ENCODE assay signal across 13 cellular contexts in the genomic region with DNA sequence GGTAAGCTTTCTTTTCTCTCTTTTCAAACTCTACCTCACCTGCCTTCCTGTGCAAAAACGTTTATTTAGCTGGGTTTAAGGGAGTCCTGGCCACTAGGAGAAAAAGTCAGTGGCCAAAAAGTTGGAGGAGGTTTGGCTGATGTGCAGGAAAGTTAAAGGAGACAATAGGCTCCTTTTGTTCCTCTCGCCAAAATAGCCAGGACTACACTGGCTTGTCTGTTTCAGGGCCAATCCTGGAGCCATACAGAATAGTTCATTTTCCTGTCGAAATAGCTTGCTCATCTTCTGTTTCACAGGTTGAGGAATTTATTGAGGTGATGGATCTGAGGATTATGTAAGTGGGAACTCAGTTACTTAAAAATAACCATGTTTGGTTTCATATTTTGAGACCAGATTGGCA. TPM values are rescaled to one million over a fixed set of nuclear protein-coding genes. Genes with fewer than 3 reads are reported as not detected.
DNase-seq lines count a peak whose midpoint lies in the region; ATAC-seq, FAIRE-seq and TF ChIP-seq lines count a peak whose summit lies in the region.
"Had no signal": no experiment of that assay in that cellular context is flagged by ENCODE, and none has a peak within 500 bp of the region (broad histone marks: within the 10 kb centered on the region; RNA-seq: fewer than 3 reads in every experiment).

No MANE protein-coding gene starts in this region.

- no peaks in the 10 kb centered on the region for H3K36me3 ChIP-seq in iPS-15b (ENCODE audit: control insufficient read depth, insufficient read depth, low read length)
- no peaks in the 10 kb centered on the region for H3K36me3 ChIP-seq in psoas muscle (ENCODE audit: insufficient read depth in 1 of 2, low read depth in 1 of 2)
- H3K36me3 ChIP-seq in HepG2 (replicated peaks in 1 of 2; ENCODE audit: control insufficient read depth in 1 of 2, insufficient read depth in 2 of 2, low read length in 2 of 2), result no peaks in the 10 kb centered on the region
- H3K36me3 ChIP-seq: neutrophil had no signal

- TF ChIP-seq RAD21 in HepG2 (CRISPR knock-in tag; IDR thresholded peaks at IDR 0.05), result no peak

- TF ChIP-seq EP300 in HepG2 (IDR thresholded peaks at IDR 0.05; ENCODE audit: low read depth in 2 of 2, low read length in 2 of 2), result no peak
- TF ChIP-seq EP300 in HepG2 (CRISPR knock-in tag; IDR thresholded peaks at IDR 0.05; ENCODE audit: borderline replicate concordance), result no peak

- H4K20me1 ChIP-seq in HepG2 (ENCODE audit: insufficient read depth, low read length), result no peaks in the 10 kb centered on the region

- H3K9ac ChIP-seq in iPS-15b (ENCODE audit: low read depth, low read length) (peak overlapping the region; percentile 60), HepG2 (ENCODE audit: insufficient read depth, low read depth, low read length) (no peak overlapping the region)

- no peak overlapping the region for H3K27ac Mint-ChIP-seq in HFFc6

- no peak for TF ChIP-seq POLR2A in HepG2 (IDR thresholded peaks at IDR 0.05; ENCODE audit: insufficient read depth in 1 of 2, low read depth in 2 of 2, low read length in 2 of 2)

- POLR2A ChIA-PET in AG04449 (lab: Yijun Ruan, JAX), result no interaction called here
- POLR2A ChIA-PET in HepG2 (lab: Yijun Ruan, JAX), result no interaction called here

- H3K27me3 Mint-ChIP-seq in HFFc6 (ENCODE audit: insufficient read depth), result no peaks in the 10 kb centered on the region

- CTCF ChIA-PET in AG04449 (lab: Yijun Ruan, JAX), result no interaction called here
- CTCF ChIA-PET in HepG2 (lab: Yijun Ruan, JAX; ENCODE audit: low intra/inter-chr PET ratio, low total read pairs), result no interaction called here

- H3K9me3 ChIP-seq in iPS-15b (ENCODE audit: control insufficient read depth, insufficient read depth, low read length) (no peaks in the 10 kb centered on the region), psoas muscle (no peaks in the 10 kb centered on the region), HepG2 (ENCODE audit: low read length) (no peaks in the 10 kb centered on the region)
- H3K9me3 ChIP-seq: neutrophil had no signal

- H3K27me3 ChIP-seq in iPS-15b (ENCODE audit: control insufficient read depth, insufficient read depth, low read length) (no peaks in the 10 kb centered on the region), psoas muscle (ENCODE audit: insufficient read depth in 3 of 3, low read length in 2 of 3) (peaks cover 0 to 15% (median 0%) of the 10 kb centered on the region in 3 donors), HepG2 (ENCODE audit: control insufficient read depth in 1 of 2, insufficient read depth in 2 of 2, low read length in 2 of 2) (no peaks in the 10 kb centered on the region)
- H3K27me3 ChIP-seq: neutrophil had no signal

- no peak for DNase-seq in AG04449 (ENCODE audit: low read depth, low spot score)
- DNase-seq in astrocyte of the spinal cord (ENCODE audit: low read depth, low spot score), result no peak
- no peak for DNase-seq in psoas muscle
- DNase-seq in NCI-H146 treated with DMSO at 0.1 percent for 48 hours (lab: John Stamatoyannopoulos, UW; ENCODE audit: unreplicated experiment), result no peak
- no peak for DNase-seq in HepG2 (ENCODE audit: low spot score)
- DNase-seq in HFFc6, result no peak
- no peak for DNase-seq in DMS79 treated with DMSO at 0.1 percent for 48 hours (lab: John Stamatoyannopoulos, UW)
- DNase-seq: activated T-cell treated with anti-CD3 and anti-CD28 coated beads for 4 hours; central memory CD4-positive, alpha-beta T cell; NCI-H1436 treated with DMSO at 0.1 percent for 48 hours; PC-3 had no signal

- TF ChIP-seq CTCF in AG04449 (IDR thresholded peaks at IDR 0.05; ENCODE audit: insufficient read depth, low read length, missing control alignments) (no peak), astrocyte of the spinal cord (IDR thresholded peaks at IDR 0.05; ENCODE audit: low read depth, low read length) (no peak), psoas muscle (IDR thresholded peaks at IDR 0.05) (no peak), HepG2 (CRISPR knock-in tag; IDR thresholded peaks at IDR 0.05) (no peak), HFFc6 (IDR thresholded peaks at IDR 0.05) (no peak)

- intact Hi-C loops in psoas muscle (cut with DNase I) (no loop called here), HepG2 (cut with micrococcal nuclease; ENCODE audit: unreplicated experiment) (no loop called here)

- H3K4me3 Mint-ChIP-seq in HFFc6, result no peak overlapping the region

- in situ Hi-C loops in astrocyte of the spinal cord (cut with HindIII; ENCODE audit: low sequenced_read_pairs), result no loop called here
- in situ Hi-C loops in HepG2 (cut with HindIII; ENCODE audit: extremely low pct_ligation_motif_present, low pct_unique_long_range_greater_than_20kb), result no loop called here

- no peak overlapping the region for H2AFZ ChIP-seq in HepG2 (ENCODE audit: low read length)

- no peaks in the 10 kb centered on the region for H3K4me1 ChIP-seq in iPS-15b (ENCODE audit: control insufficient read depth, insufficient read depth, low read length)
- H3K4me1 ChIP-seq in psoas muscle, result no peaks in the 10 kb centered on the region
- no peaks in the 10 kb centered on the region for H3K4me1 ChIP-seq in HepG2 (ENCODE audit: insufficient read depth, low read length)

- peak overlapping the region; percentile 58 for H3K4me3 ChIP-seq in AG04449 (ENCODE audit: low read depth, low read length)
- H3K4me3 ChIP-seq in astrocyte of the spinal cord (ENCODE audit: low read depth, low read length), result peak overlapping the region; percentile 8
- H3K4me3 ChIP-seq in iPS-15b (ENCODE audit: low read depth, low read length), result peak overlapping the region; percentile 75
- H3K4me3 ChIP-seq in psoas muscle, result peak overlapping the region; percentile 22
- no peak overlapping the region for H3K4me3 ChIP-seq in HepG2 (replicated peaks in 1 of 3; ENCODE audit: insufficient read depth in 1 of 3, low read depth in 2 of 3, low read length in 3 of 3)

- H3K4me1 Mint-ChIP-seq in HFFc6 (ENCODE audit: low read depth), result no peaks in the 10 kb centered on the region

- H3K9me3 Mint-ChIP-seq in HFFc6, result no peaks in the 10 kb centered on the region

- 12 to 14% (median 12%) methylated on average over 3 of the region's 3 CpGs for WGBS in psoas muscle, 3 donors
- WGBS in HepG2 (ENCODE audit: low lambda C conversion rate), result 7% methylated on average over 3 of the region's 3 CpGs

- H3K4me2 ChIP-seq in HepG2 (ENCODE audit: low read depth, low read length), result no peak overlapping the region

- H3K27ac ChIP-seq in psoas muscle, result no peak overlapping the region
- no peak overlapping the region for H3K27ac ChIP-seq in HepG2 (ENCODE audit: extremely low read length, insufficient read depth, low read length)
- H3K27ac ChIP-seq: neutrophil had no signal

- no peaks in the 10 kb centered on the region for H3K79me2 ChIP-seq in HepG2 (ENCODE audit: insufficient read depth, low read length)

- H3K36me3 Mint-ChIP-seq in HFFc6 (ENCODE audit: low read depth), result no peaks in the 10 kb centered on the region

- BruUV-seq in HepG2 (replicated peaks; lab: Mats Ljungman, UMichigan), result no TSS peak

- no peak for ATAC-seq in psoas muscle
- no peak for ATAC-seq in HepG2
- ATAC-seq: PC-3 had no signal

- FAIRE-seq in HepG2 (lab: Jason Lieb, UNC), result no peak

TF ChIP-seq in HepG2, 621 proteins besides CTCF, POLR2A, EP300 and RAD21 (continues in another document):
- TF ChIP-seq PHF5A (CRISPR knock-in tag; IDR thresholded peaks at IDR 0.05; ENCODE audit: low read depth, unreplicated experiment), result no peak
- TF ChIP-seq ZNF607 (CRISPR knock-in tag; IDR thresholded peaks at IDR 0.05; ENCODE audit: borderline replicate concordance), result no peak
- no peak for TF ChIP-seq ZSCAN9 (CRISPR knock-in tag; IDR thresholded peaks at IDR 0.05; ENCODE audit: borderline replicate concordance)
- TF ChIP-seq, protein P1, sequence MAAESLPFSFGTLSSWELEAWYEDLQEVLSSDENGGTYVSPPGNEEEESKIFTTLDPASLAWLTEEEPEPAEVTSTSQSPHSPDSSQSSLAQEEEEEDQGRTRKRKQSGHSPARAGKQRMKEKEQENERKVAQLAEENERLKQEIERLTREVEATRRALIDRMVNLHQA (CRISPR knock-in tag; IDR thresholded peaks at IDR 0.05), result no peak

RNA-seq across cellular contexts. Expression of a gene that starts 0.4 kb away (rescaled TPM):
- total RNA-seq in psoas muscle (1 to 10 TPM in 1 of 4 donors, under 1 TPM in 3; 0.19 to 1.6 (median 0.49) TPM), HepG2 (2016; rRNA removed; fragmentation: Illumina TruSeq; extraction: Trizol) (not detected in 2 replicates)
- polyA plus RNA-seq in psoas muscle (under 1 TPM; 0.21 to 0.57 (median 0.25) TPM), HepG2 (2011; rRNA removed) (0.03 TPM in 1 of 2 replicates, not detected in the other)
- not detected in 2 replicates for total RNA-seq in HepG2 (2016; cell fraction: cytosol; rRNA removed; fragmentation: Illumina TruSeq; extraction: Trizol; ENCODE audit: low read depth)
- not detected in 2 replicates for total RNA-seq in HepG2 (2016; cell fraction: insoluble cytoplasmic fraction; rRNA removed; fragmentation: Illumina TruSeq; extraction: Trizol)
- not detected in 2 replicates for total RNA-seq in HepG2 (2016; cell fraction: membrane; rRNA removed; fragmentation: Illumina TruSeq; extraction: Trizol)
- not detected in 2 replicates for total RNA-seq in HepG2 (2016; cell fraction: nucleus; rRNA removed; fragmentation: Illumina TruSeq; extraction: Trizol)
- 0.01 TPM in 1 of 2 replicates, not detected in the other for polyA plus RNA-seq in HepG2 (2011; cell fraction: cytosol; rRNA removed)
- 0.03 TPM in 1 of 2 replicates, not detected in the other for polyA plus RNA-seq in HepG2 (2011; cell fraction: nucleus; rRNA removed)
- not detected in 2 replicates for polyA plus RNA-seq in HepG2 (2012)
- polyA plus RNA-seq in HepG2 (2016; cell fraction: cytosol; fragmentation: Illumina TruSeq; extraction: Trizol; ENCODE audit: low read depth), result not detected in 2 replicates
- not detected in 2 replicates for polyA plus RNA-seq in HepG2 (2016; cell fraction: insoluble cytoplasmic fraction; fragmentation: Illumina TruSeq; extraction: Trizol; ENCODE audit: low read depth)
- not detected in 2 replicates for polyA plus RNA-seq in HepG2 (2016; cell fraction: membrane; fragmentation: Illumina TruSeq; extraction: Trizol; ENCODE audit: low read depth)
- not detected in 2 replicates for polyA plus RNA-seq in HepG2 (2016; cell fraction: nucleus; fragmentation: Illumina TruSeq; extraction: Trizol; ENCODE audit: insufficient read depth, low read depth)
- 0.10 and 1.4 TPM in 2 replicates for polyA minus RNA-seq in HepG2 (2011; rRNA and poly(A)+ RNA removed; ENCODE audit: low replicate concordance)
- not detected in 2 replicates for polyA minus RNA-seq in HepG2 (2011; cell fraction: cytosol; rRNA and poly(A)+ RNA removed)
- not detected in 2 replicates for polyA minus RNA-seq in HepG2 (2011; cell fraction: nucleus; rRNA and poly(A)+ RNA removed)
- not detected for total RNA-seq in HFFc6 (2021; fragmentation: NEBNext Ultra II Directional; extraction: Animal tissue kit (Norgen Biotek cat#: 25700))
- total RNA-seq: PC-3 had no signal

Comparison
In these comparisons a context has a peak if more than half of its experiments do, and no peak if none do; other contexts are left out.
1. H3K4me3 ChIP-seq: peak in AG04449 (single experiment), astrocyte of the spinal cord (single experiment), iPS-15b (single experiment) and psoas muscle (single experiment); none in HepG2 (0 of 3).